1 cellular context compared by ENCODE assay signal in genomic region chr12:97561321-97562230, GRCh38.
TF ChIP-seq lines count a peak whose summit lies in the region.

No MANE protein-coding gene starts in this region.

TF ChIP-seq in GM23338, 12 proteins besides CTCF, POLR2A, EP300 and RAD21:
- TF ChIP-seq NANOG (IDR thresholded peaks at IDR 0.05; ENCODE audit: borderline replicate concordance) (no peak), ZNF462 (CRISPR knock-in tag; IDR thresholded peaks at IDR 0.05) (no peak), POLR2AphosphoS5 (IDR thresholded peaks at IDR 0.05; ENCODE audit: low read depth) (no peak), JUNB (IDR thresholded peaks at IDR 0.05; ENCODE audit: unreplicated experiment) (no peak), ZNF114 (CRISPR knock-in tag; IDR thresholded peaks at IDR 0.05) (no peak), EZH2phosphoT487 (IDR thresholded peaks at IDR 0.05; ENCODE audit: unreplicated experiment) (no peak), EZH2 (IDR thresholded peaks at IDR 0.05; ENCODE audit: low read depth, unreplicated experiment) (no peak), ZNF331 (CRISPR knock-in tag; IDR thresholded peaks at IDR 0.05; ENCODE audit: low read depth) (no peak), ETS1 (IDR thresholded peaks at IDR 0.05) (no peak), CREB1 (CRISPR knock-in tag; IDR thresholded peaks at IDR 0.05; ENCODE audit: low read depth) (no peak), STAT1 (IDR thresholded peaks at IDR 0.05; ENCODE audit: unreplicated experiment) (no peak), REST (IDR thresholded peaks at IDR 0.05; ENCODE audit: unreplicated experiment) (no peak)
